Comparison of ENCODE assay signal across 21 cellular contexts in the genomic region with DNA sequence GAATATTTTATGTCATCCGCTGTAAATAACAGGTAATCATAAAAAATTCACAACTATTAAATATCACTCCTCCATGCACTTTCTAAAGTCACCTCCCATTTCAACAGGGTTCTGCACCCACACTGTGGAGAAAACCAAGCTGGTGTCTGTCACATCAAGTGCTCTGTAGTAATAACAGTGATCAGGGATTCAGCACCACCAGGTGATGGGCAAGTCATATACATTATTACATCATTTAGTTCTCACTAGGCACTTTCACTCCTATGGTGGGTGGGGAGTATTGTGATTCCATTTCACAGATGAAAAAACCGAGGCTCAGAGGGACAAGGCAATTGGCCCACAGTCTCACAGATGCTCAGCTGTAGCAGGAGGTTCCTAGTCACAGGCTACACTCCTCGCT.
"Had no signal": no experiment of that assay in that cellular context is flagged by ENCODE, and none has a peak within 500 bp of the region (broad histone marks: within the 10 kb centered on the region; RNA-seq: fewer than 3 reads in every experiment).

No MANE protein-coding gene starts in this region.

- FAIRE-seq: HTR-8/SVneo had no signal

- H3K9me3 ChIP-seq: SK-N-SH had no signal

- H3K27ac ChIP-seq: HL-60, RWPE1 had no signal

- H3K4me2 ChIP-seq: SK-N-SH had no signal

- DNase-seq: KBM-7, NCI-H1092, NCI-H1105 treated with DMSO at 0.1 percent for 48 hours, NCI-H1417 treated with DMSO at 0.1 percent for 48 hours, NCI-H146, NCI-H187, NCI-H2029, NCI-H2081 treated with DMSO at 0.1 percent for 48 hours, NCI-H2171, NCI-H226, NCI-H446, NCI-H510A, NCI-H524 treated with DMSO at 0.1 percent for 48 hours, NCI-H69, NCI-H774, SHP77, SK-N-SH, SW 1271 had no signal

- H3K9ac ChIP-seq: SK-N-SH had no signal
